ENCODE assay signal across 15 cellular contexts in genomic region chr20:562232-562897, GRCh38. TPM values are rescaled to one million over a fixed set of nuclear protein-coding genes. Genes with fewer than 3 reads are reported as not detected.
DNase-seq lines count a peak whose midpoint lies in the region; ATAC-seq, FAIRE-seq and TF ChIP-seq lines count a peak whose summit lies in the region.
"Had no signal": no experiment of that assay in that cellular context is flagged by ENCODE, and none has a peak within 500 bp of the region (broad histone marks: within the 10 kb centered on the region; RNA-seq: fewer than 3 reads in every experiment).

No MANE protein-coding gene starts in this region.

- TF ChIP-seq CTCF in RWPE2 (IDR thresholded peaks at IDR 0.05; ENCODE audit: poor library complexity, severe bottlenecking), result peak; percentile 6
- no peak for TF ChIP-seq CTCF in endothelial cell of umbilical vein (IDR thresholded peaks at IDR 0.05; ENCODE audit: extremely low read depth in 1 of 2, insufficient read depth in 1 of 2, low read depth in 1 of 2, low read length in 2 of 2)
- no peak for TF ChIP-seq CTCF in GM10248 (IDR thresholded peaks at IDR 0.05; ENCODE audit: control extremely low read depth, extremely low read depth, low read depth, missing control alignments)

- FAIRE-seq in GM12892 (lab: Jason Lieb, UNC) (peak; percentile 44), endothelial cell of umbilical vein (lab: Jason Lieb, UNC) (peak; percentile 60)

- H3K9me3 ChIP-seq in RWPE2 (ENCODE audit: severe bottlenecking) (no peaks in the 10 kb centered on the region), endothelial cell of umbilical vein (replicated peaks; ENCODE audit: control insufficient read depth, insufficient read depth, low read length) (no peaks in the 10 kb centered on the region)
- H3K9me3 ChIP-seq: BE2C, Caco-2 had no signal

- H3K27ac ChIP-seq in RWPE2 (ENCODE audit: poor library complexity, severe bottlenecking) (no peak overlapping the region), endothelial cell of umbilical vein (ENCODE audit: insufficient read depth, low read depth, low read length) (no peak overlapping the region)
- H3K27ac ChIP-seq: GM23248 had no signal

- POLR2A ChIA-PET in endothelial cell of umbilical vein (lab: Charles Lee) (no interaction called here), GM10248 (lab: Yijun Ruan, JAX) (interaction anchor here (1.0 kb wide), 1 partner anchor 83 kb away, joined by 3 read pairs; no protein-coding TSS in a partner anchor)

- no peaks in the 10 kb centered on the region for H3K9me1 ChIP-seq in endothelial cell of umbilical vein (replicated peaks; ENCODE audit: control insufficient read depth, extremely low read depth, insufficient read depth, low read length)

- no peak for ATAC-seq in RWPE2 (ENCODE audit: low read depth)

- no peak for TF ChIP-seq POLR2A in GM12892 (IDR thresholded peaks at IDR 0.05; ENCODE audit: low read depth, low read length)
- TF ChIP-seq POLR2A in endothelial cell of umbilical vein (IDR thresholded peaks at IDR 0.05; ENCODE audit: low read depth, low read length), result no peak

- H4K20me1 ChIP-seq in endothelial cell of umbilical vein (replicated peaks; ENCODE audit: control insufficient read depth, extremely low read depth, insufficient read depth, low read length), result no peaks in the 10 kb centered on the region

- H3K27me3 ChIP-seq in RWPE2 (ENCODE audit: insufficient read depth, poor library complexity, severe bottlenecking), result no peaks in the 10 kb centered on the region
- H3K27me3 ChIP-seq in endothelial cell of umbilical vein (ENCODE audit: control insufficient read depth in 2 of 2, insufficient read depth in 2 of 2, low read length in 2 of 2), result peaks cover 0 to 10% of the 10 kb centered on the region in 2 experiments
- H3K27me3 ChIP-seq: BE2C had no signal

- H3K79me2 ChIP-seq in endothelial cell of umbilical vein (ENCODE audit: control insufficient read depth, insufficient read depth, low read length), result no peaks in the 10 kb centered on the region

- dilution Hi-C loops in endothelial cell of umbilical vein (cut with MboI; ENCODE audit: extremely low pct_ligation_motif_present, low sequenced_read_pairs), result no loop called here

- no peak overlapping the region for H2AFZ ChIP-seq in endothelial cell of umbilical vein (ENCODE audit: low read depth, low read length)
- H2AFZ ChIP-seq: GM23248 had no signal

- intact Hi-C loops in endothelial cell of umbilical vein (cut with micrococcal nuclease), result no loop called here

- no TSS peak for BruUV-seq in endothelial cell of umbilical vein (replicated peaks; lab: Mats Ljungman, UMichigan)

- H3K4me2 ChIP-seq in endothelial cell of umbilical vein (ENCODE audit: insufficient read depth, low read length), result no peak overlapping the region

- no peaks in the 10 kb centered on the region for H3K36me3 ChIP-seq in RWPE2 (ENCODE audit: low read depth)
- H3K36me3 ChIP-seq in endothelial cell of umbilical vein (ENCODE audit: control insufficient read depth in 2 of 2, extremely low read depth in 1 of 2, insufficient read depth in 2 of 2, low read length in 2 of 2), result no peaks in the 10 kb centered on the region
- H3K36me3 ChIP-seq: BE2C had no signal

- no peak overlapping the region for H3K4me3 ChIP-seq in RWPE2 (ENCODE audit: severe bottlenecking)
- no peak overlapping the region for H3K4me3 ChIP-seq in endothelial cell of umbilical vein (replicated peaks in 1 of 3; ENCODE audit: insufficient read depth in 1 of 3, low read depth in 1 of 3, low read length in 3 of 3)
- H3K4me3 ChIP-seq: GM23248 had no signal

- H3K9ac ChIP-seq in endothelial cell of umbilical vein (replicated peaks; ENCODE audit: extremely low read depth, insufficient read depth, low read length), result no peak overlapping the region
- H3K9ac ChIP-seq: GM23248 had no signal

- H3K4me1 ChIP-seq in RWPE2 (ENCODE audit: insufficient read depth, poor library complexity, severe bottlenecking), result no peaks in the 10 kb centered on the region
- H3K4me1 ChIP-seq in endothelial cell of umbilical vein (ENCODE audit: control insufficient read depth, extremely low read depth, insufficient read depth, low read length), result no peaks in the 10 kb centered on the region
- H3K4me1 ChIP-seq: BE2C, Caco-2 had no signal

- no peak for DNase-seq in GM12892 (ENCODE audit: insufficient read length)
- DNase-seq in RWPE2 (ENCODE audit: low spot score), result no peak
- no peak for DNase-seq in endothelial cell of umbilical vein (ENCODE audit: low read depth, low spot score)
- DNase-seq in stimulated activated CD8-positive, alpha-beta memory T cell treated with anti-CD3 and anti-CD28 coated beads, Interleukin-4, amount 100 ng/mL, for 48 hours, result peak; percentile 21
- no peak for DNase-seq in GM10248 (ENCODE audit: extremely low spot score)
- DNase-seq in COLO668 (lab: John Stamatoyannopoulos, UW; ENCODE audit: unreplicated experiment), result no peak
- DNase-seq in amniotic stem cell (lab: John Stamatoyannopoulos, UW), result no peak
- DNase-seq: DMS153 had no signal

- CTCF ChIA-PET in endothelial cell of umbilical vein (lab: Charles Lee) (interaction anchor here (1.2 to 6.0 kb wide), 9 partner anchors 9 to 177 kb away, joined by 3 to 298 read pairs (median 15); no protein-coding TSS in a partner anchor), GM10248 (lab: Yijun Ruan, JAX) (interaction anchor here (0.8 to 7.7 kb wide), 24 partner anchors 9 to 562 kb away, joined by 3 to 138 read pairs (median 6); partner anchors contain the start of gene CSNK2A1)

TF ChIP-seq in endothelial cell of umbilical vein, 7 proteins besides CTCF, POLR2A, EP300 and RAD21:
- TF ChIP-seq GATA2 (IDR thresholded peaks at IDR 0.05; ENCODE audit: insufficient read depth, insufficient read length, low read depth, low read length) (no peak), JUN (IDR thresholded peaks at IDR 0.05; ENCODE audit: borderline replicate concordance, insufficient read depth, insufficient read length, low read depth) (no peak), MAX (IDR thresholded peaks at IDR 0.05; ENCODE audit: insufficient read depth, insufficient read length) (no peak), FOS (IDR thresholded peaks at IDR 0.05; ENCODE audit: borderline replicate concordance, insufficient read depth, low read length) (no peak), MYC (IDR thresholded peaks at IDR 0.05; ENCODE audit: low read depth, low read length) (no peak), POLR2AphosphoS5 (IDR thresholded peaks at IDR 0.05; ENCODE audit: insufficient read depth, low read depth, low read length) (no peak), EZH2 (IDR thresholded peaks at IDR 0.05; ENCODE audit: borderline replicate concordance, low read depth, low read length, severe bottlenecking) (no peak)

RNA-seq across cellular contexts. Expression of gene CSNK2A1, which starts 18.8 kb away (rescaled TPM):
- 92.5 TPM for polyA plus RNA-seq in GM12892 (2012; ENCODE audit: missing spikeins)
- total RNA-seq in endothelial cell of umbilical vein, result 134 and 142 TPM in 2 replicates
- polyA plus RNA-seq in endothelial cell of umbilical vein, result 57.0 and 68.4 TPM in 2 replicates
- 69.2 and 73.8 TPM in 2 replicates for polyA plus RNA-seq in endothelial cell of umbilical vein (2011; cell fraction: cytosol; rRNA removed)
- 79.0 and 89.1 TPM in 2 replicates for polyA plus RNA-seq in endothelial cell of umbilical vein (2011; cell fraction: nucleus; rRNA removed)
- polyA plus RNA-seq in endothelial cell of umbilical vein (2012), result 129 and 136 TPM in 2 replicates
- polyA minus RNA-seq in endothelial cell of umbilical vein, result 165 and 182 TPM in 2 replicates
- polyA minus RNA-seq in endothelial cell of umbilical vein (2011; cell fraction: cytosol; rRNA and poly(A)+ RNA removed), result 39.4 TPM
- 90.3 and 120 TPM in 2 replicates for polyA minus RNA-seq in endothelial cell of umbilical vein (2011; cell fraction: nucleus; rRNA and poly(A)+ RNA removed)

RNA-seq across cellular contexts. Expression of gene TCF15, which starts 47.7 kb away (rescaled TPM):
- 0.17 TPM for polyA plus RNA-seq in GM12892 (2012; ENCODE audit: missing spikeins)
- 1.3 TPM in 1 of 2 replicates, not detected in the other for total RNA-seq in endothelial cell of umbilical vein
- 0.07 and 0.13 TPM in 2 replicates for polyA plus RNA-seq in endothelial cell of umbilical vein
- 0.09 and 0.11 TPM in 2 replicates for polyA plus RNA-seq in endothelial cell of umbilical vein (2011; cell fraction: cytosol; rRNA removed)
- 0.11 TPM in 1 of 2 replicates, not detected in the other for polyA plus RNA-seq in endothelial cell of umbilical vein (2011; cell fraction: nucleus; rRNA removed)
- 0.88 and 1.9 TPM in 2 replicates for polyA plus RNA-seq in endothelial cell of umbilical vein (2012)
- polyA minus RNA-seq in endothelial cell of umbilical vein, result not detected in 2 replicates
- not detected for polyA minus RNA-seq in endothelial cell of umbilical vein (2011; cell fraction: cytosol; rRNA and poly(A)+ RNA removed)
- not detected in 2 replicates for polyA minus RNA-seq in endothelial cell of umbilical vein (2011; cell fraction: nucleus; rRNA and poly(A)+ RNA removed)
- total RNA-seq: A172; Caco-2; CD4-positive, CD25-positive, alpha-beta regulatory T cell; CD8-positive, alpha-beta memory T cell; GM23248; HT-29 had no signal
- polyA plus RNA-seq: CD4-positive, CD25-positive, alpha-beta regulatory T cell; CD8-positive, alpha-beta memory T cell; GM23248 had no signal
